Comparison of ENCODE assay signal across 25 cellular contexts in the genomic region with DNA sequence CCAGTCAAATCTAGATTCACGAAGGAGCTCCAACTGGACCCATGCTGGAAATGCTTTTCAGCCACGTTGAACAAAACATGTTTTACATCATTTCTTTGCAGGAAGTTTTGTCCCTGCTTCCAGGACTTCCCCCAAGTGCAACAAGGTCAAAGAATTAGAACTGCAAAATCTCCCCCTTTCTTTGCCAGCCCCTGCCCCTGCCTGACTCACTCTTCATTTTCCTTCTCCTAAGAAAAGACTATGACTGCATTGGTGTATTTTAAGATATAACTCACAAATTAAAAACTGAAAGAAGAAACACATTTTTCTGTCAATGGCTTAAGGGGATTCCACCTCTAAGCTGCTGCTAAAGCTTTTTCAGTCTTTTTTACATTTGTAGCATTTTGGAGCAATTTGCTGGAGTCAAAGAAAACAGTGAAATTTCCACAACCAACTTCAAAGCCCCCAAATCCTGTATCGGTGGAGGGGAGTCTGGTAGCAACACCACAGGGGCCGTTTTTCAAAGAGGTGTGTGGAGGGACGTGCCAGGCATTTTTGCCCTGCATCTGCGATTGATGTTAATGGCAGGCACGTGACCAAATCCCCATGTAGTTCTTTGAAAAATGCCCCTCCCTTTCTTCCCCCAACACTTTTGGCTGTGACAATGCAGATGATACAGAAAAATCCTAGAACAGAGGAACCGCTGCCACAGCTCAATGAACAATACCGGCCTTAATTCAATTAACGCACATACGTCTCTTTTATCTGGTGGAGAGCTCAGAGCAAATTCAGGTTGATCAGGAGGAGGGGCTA. TPM values are rescaled to one million over a fixed set of nuclear protein-coding genes. Genes with fewer than 3 reads are reported as not detected.
DNase-seq lines count a peak whose midpoint lies in the region; ATAC-seq and TF ChIP-seq lines count a peak whose summit lies in the region.
"Had no signal": no experiment of that assay in that cellular context is flagged by ENCODE, and none has a peak within 500 bp of the region (broad histone marks: within the 10 kb centered on the region; RNA-seq: fewer than 3 reads in every experiment).

No MANE protein-coding gene starts in this region.

- CTCF ChIA-PET in MCF 10A (lab: Yijun Ruan, JAX): interaction anchor here (0.6 to 1.5 kb wide), 2 partner anchors 16 to 30 kb away, joined by 4 to 7 read pairs; no protein-coding TSS in a partner anchor

- H3K9me3 Mint-ChIP-seq in MCF 10A (ENCODE audit: unreplicated experiment): no peaks in the 10 kb centered on the region
- H3K9me3 Mint-ChIP-seq in endodermal cell: no peaks in the 10 kb centered on the region
- no peaks in the 10 kb centered on the region for H3K9me3 Mint-ChIP-seq in nephron progenitor cell
- H3K9me3 Mint-ChIP-seq: activated naive CD4-positive, alpha-beta T cell treated with anti-CD3 and anti-CD28 coated beads, Interleukin-2, amount 50 U/mL, for 72 hours; CD8-positive, alpha-beta memory T cell; effector memory CD8-positive, alpha-beta T cell had no signal

- H3K27ac ChIP-seq in breast epithelium (peak overlapping the region in 1 of 2 donors; percentile 52), endodermal cell (ENCODE audit: low read depth, low read length) (no peak overlapping the region), upper lobe of right lung (no peak overlapping the region), brain microvascular endothelial cell (no peak overlapping the region)
- H3K27ac ChIP-seq: esophagus squamous epithelium had no signal

- in situ Hi-C loops in brain microvascular endothelial cell (cut with HindIII; ENCODE audit: low pct_ligation_motif_present, low sequenced_read_pairs): no loop called here

- TF ChIP-seq POLR2A in breast epithelium (IDR thresholded peaks at IDR 0.05): no peak

- DNase-seq in breast epithelium (ENCODE audit: low spot score in 2 of 2) (no peak), MCF 10A (ENCODE audit: unreplicated experiment) (no peak), endodermal cell (peak; percentile 70), nephron progenitor cell (no peak), upper lobe of right lung (no peak), brain microvascular endothelial cell (no peak), COLO668 (lab: John Stamatoyannopoulos, UW; ENCODE audit: unreplicated experiment) (no peak)
- DNase-seq: AML-193; CD8-positive, alpha-beta memory T cell; DMS53; effector memory CD8-positive, alpha-beta T cell; esophagus squamous epithelium; GF-D8; KG1; left cardiac atrium; midbrain; MV-4-11; SHP77 treated with DMSO at 0.1 percent for 48 hours; stimulated activated CD4-positive, alpha-beta T cell treated with anti-CD3 and anti-CD28 coated beads, Interleukin-2, amount 100 ng/mL, for 48 hours; stimulated activated naive CD4-positive, alpha-beta T cell treated with Interleukin-2 at 50 U/mL for 16 hours; transverse colon had no signal

- WGBS in endodermal cell (ENCODE audit: insufficient coverage in 1 of 2, insufficient read length in 1 of 2), 2 experiments: 33 to 46% methylated on average over 4 to 11 of the region's 11 CpGs

- intact Hi-C loops in breast epithelium (cut with DNase I; ENCODE audit: low total_unique reads): no loop called here
- intact Hi-C loops in MCF 10A (cut with micrococcal nuclease): no loop called here
- intact Hi-C loops in upper lobe of right lung (cut with DNase I): no loop called here

- H3K36me3 ChIP-seq in breast epithelium (no peaks in the 10 kb centered on the region), endodermal cell (ENCODE audit: control insufficient read depth, insufficient read depth, low read length) (no peaks in the 10 kb centered on the region), upper lobe of right lung (no peaks in the 10 kb centered on the region), brain microvascular endothelial cell (replicated peaks) (no peaks in the 10 kb centered on the region)
- H3K36me3 ChIP-seq: esophagus squamous epithelium, transverse colon had no signal

- H3K4me3 ChIP-seq in breast epithelium: peak overlapping the region in 2 of 3 donors; percentile 3 to 57
- H3K4me3 ChIP-seq in endodermal cell (ENCODE audit: low read length): no peak overlapping the region
- H3K4me3 ChIP-seq in upper lobe of right lung: peak overlapping the region; percentile 25
- H3K4me3 ChIP-seq in brain microvascular endothelial cell (ENCODE audit: low read depth, low read length): no peak overlapping the region
- H3K4me3 ChIP-seq: transverse colon had no signal

- H3K4me1 ChIP-seq in breast epithelium: no peaks in the 10 kb centered on the region
- H3K4me1 ChIP-seq in endodermal cell (ENCODE audit: control insufficient read depth, insufficient read depth, low read length): peaks cover 8% of the 10 kb centered on the region
- H3K4me1 ChIP-seq in upper lobe of right lung: no peaks in the 10 kb centered on the region
- H3K4me1 ChIP-seq: esophagus squamous epithelium, transverse colon had no signal

- peaks cover 69% of the 10 kb centered on the region for H3K27me3 Mint-ChIP-seq in MCF 10A (ENCODE audit: insufficient read depth, unreplicated experiment)
- peaks cover 57% of the 10 kb centered on the region for H3K27me3 Mint-ChIP-seq in endodermal cell (ENCODE audit: insufficient read depth)
- H3K27me3 Mint-ChIP-seq in nephron progenitor cell (ENCODE audit: low read depth, poor library complexity): peaks cover 10% of the 10 kb centered on the region

- H3K27me3 ChIP-seq in breast epithelium: no peaks in the 10 kb centered on the region
- peaks cover 80% of the 10 kb centered on the region for H3K27me3 ChIP-seq in endodermal cell (ENCODE audit: control insufficient read depth, insufficient read depth, low read length, poor library complexity, severe bottlenecking)
- no peaks in the 10 kb centered on the region for H3K27me3 ChIP-seq in upper lobe of right lung
- H3K27me3 ChIP-seq in brain microvascular endothelial cell (replicated peaks): no peaks in the 10 kb centered on the region
- H3K27me3 ChIP-seq: esophagus squamous epithelium, transverse colon had no signal

- H3K27ac Mint-ChIP-seq in MCF 10A (ENCODE audit: low read depth, unreplicated experiment) (no peak overlapping the region), endodermal cell (no peak overlapping the region), nephron progenitor cell (no peak overlapping the region)
- H3K27ac Mint-ChIP-seq: activated naive CD4-positive, alpha-beta T cell treated with anti-CD3 and anti-CD28 coated beads, Interleukin-2, amount 50 U/mL, for 72 hours; CD8-positive, alpha-beta memory T cell; effector memory CD8-positive, alpha-beta T cell had no signal

- no TSS peak for BruUV-seq in MCF 10A (replicated peaks; lab: Mats Ljungman, UMichigan)

- ATAC-seq in upper lobe of right lung (no peak), GM19395 (IDR thresholded peaks at IDR 0.05; ENCODE audit: unreplicated experiment) (no peak)
- ATAC-seq: activated naive CD4-positive, alpha-beta T cell treated with anti-CD3 and anti-CD28 coated beads, Interleukin-2, amount 50 U/mL, for 72 hours; effector memory CD8-positive, alpha-beta T cell had no signal

- H3K9ac ChIP-seq in endodermal cell (ENCODE audit: extremely low read depth, low read length, poor library complexity, severe bottlenecking): no peak overlapping the region

- H3K4me3 Mint-ChIP-seq in MCF 10A (ENCODE audit: unreplicated experiment) (no peak overlapping the region), endodermal cell (no peak overlapping the region), nephron progenitor cell (peak overlapping the region; percentile 29)
- H3K4me3 Mint-ChIP-seq: CD8-positive, alpha-beta memory T cell; effector memory CD8-positive, alpha-beta T cell had no signal

- H3K4me1 Mint-ChIP-seq in MCF 10A (ENCODE audit: insufficient read depth, unreplicated experiment) (no peaks in the 10 kb centered on the region), endodermal cell (peaks cover 8% of the 10 kb centered on the region), nephron progenitor cell (peaks cover 76% of the 10 kb centered on the region)
- H3K4me1 Mint-ChIP-seq: CD8-positive, alpha-beta memory T cell had no signal

- POLR2A ChIA-PET in MCF 10A (lab: Yijun Ruan, JAX): no interaction called here

- H3K36me3 Mint-ChIP-seq in MCF 10A (ENCODE audit: insufficient read depth, unreplicated experiment) (no peaks in the 10 kb centered on the region), endodermal cell (ENCODE audit: low read depth) (no peaks in the 10 kb centered on the region), nephron progenitor cell (ENCODE audit: low read depth) (no peaks in the 10 kb centered on the region)
- H3K36me3 Mint-ChIP-seq: activated naive CD4-positive, alpha-beta T cell treated with anti-CD3 and anti-CD28 coated beads, Interleukin-2, amount 50 U/mL, for 72 hours; CD8-positive, alpha-beta memory T cell had no signal

- H3K9me3 ChIP-seq in breast epithelium (no peaks in the 10 kb centered on the region), endodermal cell (ENCODE audit: control insufficient read depth, low read length) (no peaks in the 10 kb centered on the region), upper lobe of right lung (no peaks in the 10 kb centered on the region)
- H3K9me3 ChIP-seq: esophagus squamous epithelium, transverse colon had no signal

- TF ChIP-seq CTCF in breast epithelium (IDR thresholded peaks at IDR 0.05): no peak
- TF ChIP-seq CTCF in MCF 10A (IDR thresholded peaks at IDR 0.05; ENCODE audit: unreplicated experiment): no peak
- TF ChIP-seq CTCF in endodermal cell (conservative IDR thresholded peaks at IDR 0.05): no peak
- no peak for TF ChIP-seq CTCF in nephron progenitor cell (IDR thresholded peaks at IDR 0.05)
- no peak for TF ChIP-seq CTCF in upper lobe of right lung (IDR thresholded peaks at IDR 0.05)
- TF ChIP-seq CTCF in brain microvascular endothelial cell (IDR thresholded peaks at IDR 0.05; ENCODE audit: low read depth, low read length, missing control alignments): no peak

RNA-seq across cellular contexts. Expression of gene MAF, which starts 28.6 kb away (rescaled TPM):
- total RNA-seq in breast epithelium (10 to 100 TPM; 21.8 to 66.6 (median 37.0) TPM), MCF 10A (2022) (0.47 and 0.96 TPM in 2 replicates), endodermal cell (1 to 10 TPM; 1.5 to 5.1 TPM), upper lobe of right lung (66.4 TPM)
- 12.9 TPM for polyA plus RNA-seq in endodermal cell (2013, experiment 1 of 2)
- 11.2 TPM for polyA plus RNA-seq in endodermal cell (2013, experiment 2 of 2)
- total RNA-seq: A172, HT-29 had no signal

Comparison
In these comparisons a context has a peak if more than half of its experiments do, and no peak if none do; other contexts are left out.
1. H3K4me3 ChIP-seq: peak in breast epithelium (2 of 3) and upper lobe of right lung (single experiment); none in endodermal cell (single experiment) and brain microvascular endothelial cell (single experiment).